Comparison of ENCODE assay signal across 1 cellular context in genomic region chr13:112893570-112894422, GRCh38.
TF ChIP-seq lines count a peak whose summit lies in the region.

No MANE protein-coding gene starts in this region.

TF ChIP-seq in HEK293, 187 proteins besides CTCF, POLR2A, EP300 and RAD21 (continued from another document):
- TF ChIP-seq MZF1 (tag by site-specific recombination; IDR thresholded peaks at IDR 0.05; ENCODE audit: borderline replicate concordance) (no peak), ZNF302 (tag by site-specific recombination; IDR thresholded peaks at IDR 0.05; ENCODE audit: low read depth) (no peak), ZBTB17 (tag by site-specific recombination; IDR thresholded peaks at IDR 0.05) (peak; percentile 35; the same call in 1 of the 2 replicates), ZNF146 (tag by site-specific recombination; IDR thresholded peaks at IDR 0.05) (no peak), HOXD13 (CRISPR knock-in tag; IDR thresholded peaks at IDR 0.05; ENCODE audit: borderline replicate concordance) (no peak), ZNF311 (tag by site-specific recombination; IDR thresholded peaks at IDR 0.05; ENCODE audit: borderline replicate concordance) (no peak), SALL2 (tag by site-specific recombination; IDR thresholded peaks at IDR 0.05; ENCODE audit: borderline replicate concordance) (no peak), ZNF747 (tag by site-specific recombination; IDR thresholded peaks at IDR 0.05) (no peak), ZNF600 (tag by site-specific recombination; IDR thresholded peaks at IDR 0.05) (no peak), ZNF426 (tag by site-specific recombination; IDR thresholded peaks at IDR 0.05) (no peak), ZNF843 (tag by site-specific recombination; IDR thresholded peaks at IDR 0.05) (no peak), ZNF580 (tag by site-specific recombination; IDR thresholded peaks at IDR 0.05) (no peak), ZNF214 (tag by site-specific recombination; IDR thresholded peaks at IDR 0.05; ENCODE audit: borderline replicate concordance) (no peak), ZBTB21 (tag by site-specific recombination; IDR thresholded peaks at IDR 0.05) (no peak), ZNF670 (tag by site-specific recombination; IDR thresholded peaks at IDR 0.05; ENCODE audit: low read depth) (no peak), ZNF488 (tag by site-specific recombination; IDR thresholded peaks at IDR 0.05) (no peak), ZNF571 (tag by site-specific recombination; IDR thresholded peaks at IDR 0.05) (no peak), ZNF654 (tag by site-specific recombination; IDR thresholded peaks at IDR 0.05; ENCODE audit: low read depth) (no peak), PATZ1 (tag by site-specific recombination; IDR thresholded peaks at IDR 0.05) (no peak), ZNF148 (tag by site-specific recombination; IDR thresholded peaks at IDR 0.05; ENCODE audit: borderline replicate concordance) (no peak)
